In the genomic region with DNA sequence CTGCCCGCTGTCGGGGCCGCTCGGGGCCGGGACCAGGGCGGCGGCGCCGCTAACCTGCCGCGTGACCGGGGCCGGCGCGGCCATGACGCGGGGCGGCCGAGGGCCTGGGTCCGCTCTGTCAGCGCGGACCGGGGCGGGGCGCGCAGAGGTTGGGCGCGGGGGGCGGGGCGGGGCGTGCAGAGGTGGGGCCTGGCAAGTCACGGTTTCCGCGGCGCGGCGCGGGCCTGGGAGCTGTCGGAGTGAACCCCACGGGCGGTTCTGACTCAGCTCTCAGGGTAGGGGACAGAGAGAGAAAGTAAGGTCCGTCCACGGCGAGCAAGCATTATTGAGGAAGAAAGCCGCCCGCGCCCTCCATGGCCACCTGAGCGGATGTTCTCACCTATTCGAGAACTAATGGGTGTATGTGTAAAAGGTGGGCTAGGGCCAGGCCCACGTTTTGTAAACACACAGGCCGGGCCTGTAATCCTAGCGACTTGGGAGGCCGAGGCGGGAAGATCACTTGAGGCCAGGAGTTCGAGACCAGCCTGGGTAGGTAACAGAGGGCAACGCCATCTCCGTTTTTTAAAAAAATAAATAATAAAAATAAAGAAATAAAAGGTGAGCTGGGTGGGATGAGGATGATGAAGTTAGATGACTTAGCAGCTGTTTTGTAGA, we compare ENCODE assay signal across 8 cellular contexts. TPM values are rescaled to one million over a fixed set of nuclear protein-coding genes. Genes with fewer than 3 reads are reported as not detected.
DNase-seq lines count a peak whose midpoint lies in the region; ATAC-seq and TF ChIP-seq lines count a peak whose summit lies in the region.

A gene with protein sequence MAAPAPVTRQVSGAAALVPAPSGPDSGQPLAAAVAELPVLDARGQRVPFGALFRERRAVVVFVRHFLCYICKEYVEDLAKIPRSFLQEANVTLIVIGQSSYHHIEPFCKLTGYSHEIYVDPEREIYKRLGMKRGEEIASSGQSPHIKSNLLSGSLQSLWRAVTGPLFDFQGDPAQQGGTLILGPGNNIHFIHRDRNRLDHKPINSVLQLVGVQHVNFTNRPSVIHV (minus strand): TSS at position 120 of the 654 bp plus-strand sequence. CDS start 36 bp downstream, at position 84.

- no peaks in the 10 kb centered on the region for H3K9me2 ChIP-seq in OCI-LY7 (ENCODE audit: insufficient read depth, low read length)

- peaks cover 3% of the 10 kb centered on the region for H3K4me1 ChIP-seq in OCI-LY7 (ENCODE audit: insufficient read depth, low read length, poor library complexity, severe bottlenecking)
- peaks cover 0 to 37% (median 5%) of the 10 kb centered on the region in 3 donors for H3K4me1 ChIP-seq in esophagus squamous epithelium

- H3K79me2 ChIP-seq in OCI-LY7 (ENCODE audit: insufficient read depth, low read depth, low read length) = no peaks in the 10 kb centered on the region

- no peaks in the 10 kb centered on the region for H3K27me3 ChIP-seq in esophagus squamous epithelium

- TF ChIP-seq CTCF in 22Rv1 (IDR thresholded peaks at IDR 0.05) = peak; percentile 17; the same call in 1 of the 2 replicates
- TF ChIP-seq CTCF in OCI-LY7 (conservative IDR thresholded peaks at IDR 0.05; ENCODE audit: low read length) = no peak
- TF ChIP-seq CTCF in esophagus squamous epithelium (IDR thresholded peaks at IDR 0.05) = no peak

- peaks cover 6% of the 10 kb centered on the region for H3K27me3 Mint-ChIP-seq in activated T-cell treated with anti-CD3 and anti-CD28 coated beads, Interleukin-2, amount 50 U/mL, for 72 hours (ENCODE audit: low read depth)
- peaks cover 0 to 6% (median 0%) of the 10 kb centered on the region in 3 donors for H3K27me3 Mint-ChIP-seq in naive B cell

- H3K27ac ChIP-seq in 22Rv1 (peak within 1 kb of the TSS; percentile 78), OCI-LY7 (ENCODE audit: low read depth, low read length, poor library complexity, severe bottlenecking) (no peak within 1 kb of the TSS), esophagus squamous epithelium (peak within 1 kb of the TSS; percentile 88 to 100 (median 96))

- H3K27ac Mint-ChIP-seq in activated T-cell treated with anti-CD3 and anti-CD28 coated beads, Interleukin-2, amount 50 U/mL, for 72 hours = peak within 1 kb of the TSS; percentile 85
- peak within 1 kb of the TSS; percentile 97 to 100 (median 99) for H3K27ac Mint-ChIP-seq in naive B cell

- no peaks in the 10 kb centered on the region for H4K20me1 ChIP-seq in OCI-LY7 (ENCODE audit: insufficient read depth, low read length)

- ATAC-seq in GM18861 (IDR thresholded peaks at IDR 0.05; ENCODE audit: unreplicated experiment) (peak; percentile 39), HG03108 (IDR thresholded peaks at IDR 0.05; ENCODE audit: unreplicated experiment) (peak; percentile 45), naive B cell (ENCODE audit: low read depth in 2 of 2) (peak; percentile 69 to 70)
- peak; percentile 92 for ATAC-seq in activated T-cell treated with anti-CD3 and anti-CD28 coated beads, Interleukin-2, amount 50 U/mL, for 72 hours (replicated peaks in 1 of 2)

- peak within 1 kb of the TSS; percentile 94 to 95 for H3K4me3 Mint-ChIP-seq in activated T-cell treated with anti-CD3 and anti-CD28 coated beads, Interleukin-2, amount 50 U/mL, for 72 hours
- H3K4me3 Mint-ChIP-seq in naive B cell = peak within 1 kb of the TSS; percentile 90 to 97 (median 96)

- H3K4me2 ChIP-seq in OCI-LY7 (ENCODE audit: low read length) = peak within 1 kb of the TSS; percentile 48; the same call in 1 of the 2 replicates

- H3K36me3 Mint-ChIP-seq in activated T-cell treated with anti-CD3 and anti-CD28 coated beads, Interleukin-2, amount 50 U/mL, for 72 hours (ENCODE audit: insufficient read depth in 2 of 2) = peaks cover 2 to 4% of the 10 kb centered on the region in 2 donors
- H3K36me3 Mint-ChIP-seq in naive B cell = no peaks in the 10 kb centered on the region

- no peaks in the 10 kb centered on the region for H3K9me3 Mint-ChIP-seq in activated T-cell treated with anti-CD3 and anti-CD28 coated beads, Interleukin-2, amount 50 U/mL, for 72 hours
- H3K9me3 Mint-ChIP-seq in naive B cell = peaks cover 0 to 2% (median 0%) of the 10 kb centered on the region in 7 donors

- 7 to 8% methylated on average over 14 of the region's 57 CpGs for WGBS in esophagus squamous epithelium, 2 donors

- H3K36me3 ChIP-seq in OCI-LY7 (ENCODE audit: insufficient read depth, low read length) (no peaks in the 10 kb centered on the region), esophagus squamous epithelium (peaks cover 0 to 12% (median 1%) of the 10 kb centered on the region in 3 donors)

- H3K9me3 ChIP-seq in OCI-LY7 (ENCODE audit: low read length) (no peaks in the 10 kb centered on the region), esophagus squamous epithelium (no peaks in the 10 kb centered on the region)

- peak in 1 of 4 donors; percentile 27 for TF ChIP-seq POLR2A in esophagus squamous epithelium (IDR thresholded peaks at IDR 0.05)

- POLR2A ChIA-PET in OCI-LY7 (lab: Charles Lee) = no interaction called here

- H3K4me3 ChIP-seq in OCI-LY7 (ENCODE audit: low read depth, low read length, poor library complexity, severe bottlenecking) (no peak within 1 kb of the TSS), esophagus squamous epithelium (peak within 1 kb of the TSS; percentile 52 to 89 (median 64))

- H2AFZ ChIP-seq in OCI-LY7 (ENCODE audit: low read length) = no peak within 1 kb of the TSS

- DNase-seq in OCI-LY7 (ENCODE audit: low spot score) = no peak
- peak; percentile 87 to 88 for DNase-seq in activated T-cell treated with anti-CD3 and anti-CD28 coated beads, Interleukin-2, amount 50 U/mL, for 72 hours
- peak; percentile 24 for DNase-seq in esophagus squamous epithelium (lab: John Stamatoyannopoulos, UW)
- DNase-seq in naive B cell = peak; percentile 73
- DNase-seq in stimulated activated CD8-positive, alpha-beta memory T cell treated with anti-CD3 and anti-CD28 coated beads, Interleukin-7, amount 100 ng/mL, for 48 hours (ENCODE audit: extremely low read depth in 1 of 2, low read depth in 1 of 2) = peak; percentile 59 to 72

- CTCF ChIA-PET in OCI-LY7 (lab: Charles Lee; ENCODE audit: unreplicated experiment) = no interaction called here

- no TSS peak for BruUV-seq in OCI-LY7 (replicated peaks; lab: Mats Ljungman, UMichigan)

- intact Hi-C loops in OCI-LY7 (cut with micrococcal nuclease; ENCODE audit: unreplicated experiment) = no loop called here
- intact Hi-C loops in esophagus squamous epithelium (cut with DNase I) = no loop called here

- H3K4me1 Mint-ChIP-seq in activated T-cell treated with anti-CD3 and anti-CD28 coated beads, Interleukin-2, amount 50 U/mL, for 72 hours (ENCODE audit: low read depth) = peaks cover 20% of the 10 kb centered on the region
- peaks cover 18 to 24% (median 21%) of the 10 kb centered on the region in 3 donors for H3K4me1 Mint-ChIP-seq in naive B cell

RNA-seq across cellular contexts. Expression of the gene that starts here (rescaled TPM):
- not detected in 2 replicates for total RNA-seq in OCI-LY7 (2014; rRNA removed; shearing (Covaris generic))
- total RNA-seq in OCI-LY7 (2022) = not detected in 2 replicates
- total RNA-seq in activated T-cell treated with anti-CD3 and anti-CD28 coated beads, Interleukin-2, amount 50 U/mL, for 72 hours = 10 to 100 TPM; 11.6 to 17.1 TPM
- 10 to 100 TPM in 1 of 4 donors, 1 to 10 TPM in 2, under 1 TPM in 1; 0.95 to 12.2 (median 5.6) TPM for total RNA-seq in esophagus squamous epithelium
- polyA plus RNA-seq in naive B cell (ENCODE audit: low read depth in 6 of 6) = 10 to 100 TPM in 3 of 6 donors, 1 to 10 TPM in 3; 8.9 to 14.5 (median 10.6) TPM

Comparison
In these comparisons a context has a peak if more than half of its experiments do, and no peak if none do; other contexts are left out.
1. ATAC-seq: peak in every context shown above with its lines; median percentile 92 in activated T-cell treated with anti-CD3 and anti-CD28 coated beads, Interleukin-2, amount 50 U/mL, for 72 hours; 70 in naive B cell; 45 in HG03108; 39 in GM18861.